In the genomic region with DNA sequence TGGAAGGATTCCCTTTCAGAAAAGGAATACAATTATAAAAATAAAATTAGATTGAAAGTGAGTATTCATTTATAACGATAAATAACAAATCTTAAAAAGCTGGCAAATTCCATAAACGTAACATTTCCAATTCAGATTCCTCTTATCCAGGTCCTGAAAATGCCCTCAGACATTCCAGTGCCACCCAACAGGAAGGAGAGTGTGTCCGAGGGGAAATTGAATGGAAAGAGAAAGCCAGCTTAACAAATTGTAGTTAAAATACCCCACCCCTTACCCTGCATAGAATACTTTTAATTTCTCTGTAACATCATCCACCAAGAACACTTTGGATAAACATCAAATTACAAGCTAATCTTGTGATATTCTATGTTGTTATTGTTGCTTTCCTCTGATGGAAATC, we compare ENCODE assay signal across 28 cellular contexts.
"Had no signal": no experiment of that assay in that cellular context is flagged by ENCODE, and none has a peak within 500 bp of the region (broad histone marks: within the 10 kb centered on the region; RNA-seq: fewer than 3 reads in every experiment).

No MANE protein-coding gene starts in this region.

- H3K4me1 ChIP-seq: uterus, vagina had no signal

- H3K4me1 Mint-ChIP-seq: stimulated activated memory B cell treated with anti-CD40 and anti-IgM and Interleukin-4, amounts not matched to agents 10 μg/mL and 1 μg/mL and 100 μg/mL, for 72 hours had no signal

- H3K27me3 Mint-ChIP-seq: type B pancreatic cell had no signal

- H3K9me3 Mint-ChIP-seq: stimulated activated effector memory CD8-positive, alpha-beta T cell treated with anti-CD3 and anti-CD28 coated beads, Interleukin-12 subunit alpha, Interleukin-12 subunit beta, amount 100 ng/mL, for 72 hours; stimulated activated memory B cell treated with anti-CD40 and anti-IgM and Interleukin-4, amounts not matched to agents 10 μg/mL and 1 μg/mL and 100 μg/mL, for 72 hours; stimulated activated naive B cell treated with anti-CD40 and anti-IgM and Interleukin-4, amounts not matched to agents 10 μg/mL and 1 μg/mL and 100 μg/mL, for 72 hours; stimulated activated naive CD8-positive, alpha-beta T cell treated with anti-CD3 and anti-CD28 coated beads, Interleukin-15, amount 100 ng/mL, for 72 hours; stimulated activated naive CD8-positive, alpha-beta T cell treated with anti-CD3 and anti-CD28 coated beads, Interleukin-15, Interleukin-2, amounts not matched to agents 100 ng/mL and 50 ng/mL, for 24 hours had no signal

- H3K9me3 ChIP-seq: stomach, suprapubic skin, testis, thoracic aorta, thyroid gland, tibial artery, tibial nerve, transverse colon, upper lobe of left lung, upper lobe of right lung, uterus, vagina had no signal

- H3K27ac ChIP-seq: stomach, suprapubic skin, testis, thoracic aorta, thyroid gland, tibial artery, tibial nerve, transverse colon, upper lobe of left lung, upper lobe of right lung, uterus, vagina had no signal

- H3K27ac Mint-ChIP-seq: stimulated activated effector memory CD8-positive, alpha-beta T cell treated with anti-CD3 and anti-CD28 coated beads, Interleukin-12 subunit alpha, Interleukin-12 subunit beta, amount 100 ng/mL, for 72 hours; stimulated activated memory B cell treated with anti-CD40 and anti-IgM and Interleukin-4, amounts not matched to agents 10 μg/mL and 1 μg/mL and 100 μg/mL, for 72 hours; stimulated activated naive B cell treated with anti-CD40 and anti-IgM and Interleukin-4, amounts not matched to agents 10 μg/mL and 1 μg/mL and 100 μg/mL, for 72 hours; stimulated activated naive CD8-positive, alpha-beta T cell treated with anti-CD3 and anti-CD28 coated beads, Interleukin-15, amount 100 ng/mL, for 72 hours; stimulated activated naive CD8-positive, alpha-beta T cell treated with anti-CD3 and anti-CD28 coated beads, Interleukin-15, Interleukin-2, amounts not matched to agents 100 ng/mL and 50 ng/mL, for 24 hours; type B pancreatic cell had no signal

- DNase-seq: stimulated activated CD4-positive, alpha-beta T cell treated with anti-CD3 and anti-CD28 coated beads, Interleukin-2, amount 100 ng/mL, for 48 hours; stimulated activated CD4-positive, alpha-beta T cell treated with anti-CD3 and anti-CD28 coated beads, Interleukin-4, amount 100 ng/mL, for 1 hour; stimulated activated CD4-positive, alpha-beta T cell treated with anti-CD3 and anti-CD28 coated beads, Interleukin-4, amount 100 ng/mL, for 24 hours; stimulated activated CD4-positive, alpha-beta T cell treated with anti-CD3 and anti-CD28 coated beads, Interleukin-4, amount 100 ng/mL, for 4 hours; stimulated activated CD8-positive, alpha-beta memory T cell treated with anti-CD3 and anti-CD28 coated beads, Interleukin-4, amount 100 ng/mL, for 48 hours; stimulated activated naive B cell treated with anti-CD40 and anti-IgM and Interleukin-4, amounts not matched to agents 10 μg/mL and 1 μg/mL and 100 μg/mL, for 72 hours; stimulated activated naive CD4-positive, alpha-beta T cell; stimulated activated naive CD4-positive, alpha-beta T cell treated with Interleukin-2 at 50 U/mL for 16 hours; stimulated activated naive CD8-positive, alpha-beta T cell treated with anti-CD3 and anti-CD28 coated beads, Interleukin-15, amount 100 ng/mL, for 72 hours; stimulated activated naive CD8-positive, alpha-beta T cell treated with anti-CD3 and anti-CD28 coated beads, Interleukin-15, Interleukin-2, amounts not matched to agents 100 U/mL and 50 U/mL, for 24 hours; stomach; substantia nigra; testis; thyroid gland; tibial artery; transverse colon; trophoblast cell; upper lobe of right lung; uterus had no signal

- H3K36me3 Mint-ChIP-seq: stimulated activated effector memory CD8-positive, alpha-beta T cell treated with anti-CD3 and anti-CD28 coated beads, Interleukin-12 subunit alpha, Interleukin-12 subunit beta, amount 100 ng/mL, for 72 hours; stimulated activated memory B cell treated with anti-CD40 and anti-IgM and Interleukin-4, amounts not matched to agents 10 μg/mL and 1 μg/mL and 100 μg/mL, for 72 hours; stimulated activated naive B cell treated with anti-CD40 and anti-IgM and Interleukin-4, amounts not matched to agents 10 μg/mL and 1 μg/mL and 100 μg/mL, for 72 hours had no signal

- H3K27me3 ChIP-seq: stomach, suprapubic skin, testis, thyroid gland, tibial artery, tibial nerve, transverse colon, upper lobe of left lung, upper lobe of right lung, uterus, vagina had no signal

- H3K4me3 ChIP-seq: stomach, suprapubic skin, testis, thoracic aorta, thyroid gland, tibial artery, tibial nerve, transverse colon, upper lobe of left lung, upper lobe of right lung, uterus, vagina had no signal

- H3K36me3 ChIP-seq: stomach, suprapubic skin, thoracic aorta, thyroid gland, tibial artery, tibial nerve, transverse colon, upper lobe of left lung, upper lobe of right lung, uterus, vagina had no signal

- H3K4me3 Mint-ChIP-seq: stimulated activated effector memory CD8-positive, alpha-beta T cell treated with anti-CD3 and anti-CD28 coated beads, Interleukin-12 subunit alpha, Interleukin-12 subunit beta, amount 100 ng/mL, for 72 hours; stimulated activated memory B cell treated with anti-CD40 and anti-IgM and Interleukin-4, amounts not matched to agents 10 μg/mL and 1 μg/mL and 100 μg/mL, for 72 hours; stimulated activated naive B cell treated with anti-CD40 and anti-IgM and Interleukin-4, amounts not matched to agents 10 μg/mL and 1 μg/mL and 100 μg/mL, for 72 hours; stimulated activated naive CD8-positive, alpha-beta T cell treated with anti-CD3 and anti-CD28 coated beads, Interleukin-15, amount 100 ng/mL, for 72 hours; stimulated activated naive CD8-positive, alpha-beta T cell treated with anti-CD3 and anti-CD28 coated beads, Interleukin-15, Interleukin-2, amounts not matched to agents 100 ng/mL and 50 ng/mL, for 24 hours; type B pancreatic cell had no signal
